Comparison of ENCODE assay signal across 1 cellular context in the genomic region with DNA sequence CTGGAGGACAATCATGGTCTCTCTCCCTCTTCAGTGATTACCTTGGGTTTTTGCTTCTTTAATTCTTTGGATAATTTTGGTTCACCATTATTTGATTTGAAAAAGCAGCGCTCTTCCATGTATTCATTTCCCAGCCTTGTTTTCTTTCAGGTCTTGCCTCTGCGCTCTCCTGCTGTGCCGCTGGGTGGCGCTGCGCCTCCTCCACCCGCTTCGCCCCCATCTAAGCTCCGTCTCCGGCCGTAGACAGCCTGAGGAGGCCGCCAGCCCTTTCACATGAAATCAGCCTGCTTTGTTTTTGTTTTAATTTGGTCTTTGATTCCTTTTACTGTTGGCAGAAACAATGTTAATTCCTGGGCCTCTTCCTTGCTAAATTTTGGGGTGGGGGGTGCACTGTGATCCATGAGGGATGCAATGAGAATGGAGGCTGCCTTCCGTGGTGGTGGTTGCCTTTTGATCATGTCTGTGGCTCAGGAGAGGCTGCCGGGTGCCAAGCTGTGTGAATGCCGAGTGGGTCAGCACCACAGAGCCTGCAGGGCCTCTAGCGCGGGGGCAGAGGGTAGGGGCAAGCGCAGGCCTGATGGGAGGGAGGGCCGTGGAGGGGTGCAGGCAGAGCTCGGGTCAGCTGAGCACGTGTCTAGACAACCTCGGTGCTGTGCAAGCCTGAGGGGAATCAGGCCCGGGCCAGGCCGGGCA.
TF ChIP-seq lines count a peak whose summit lies in the region.

No MANE protein-coding gene starts in this region.

TF ChIP-seq in GM23338, 12 proteins besides CTCF, POLR2A, EP300 and RAD21 (continued from another document):
- TF ChIP-seq, protein P1, sequence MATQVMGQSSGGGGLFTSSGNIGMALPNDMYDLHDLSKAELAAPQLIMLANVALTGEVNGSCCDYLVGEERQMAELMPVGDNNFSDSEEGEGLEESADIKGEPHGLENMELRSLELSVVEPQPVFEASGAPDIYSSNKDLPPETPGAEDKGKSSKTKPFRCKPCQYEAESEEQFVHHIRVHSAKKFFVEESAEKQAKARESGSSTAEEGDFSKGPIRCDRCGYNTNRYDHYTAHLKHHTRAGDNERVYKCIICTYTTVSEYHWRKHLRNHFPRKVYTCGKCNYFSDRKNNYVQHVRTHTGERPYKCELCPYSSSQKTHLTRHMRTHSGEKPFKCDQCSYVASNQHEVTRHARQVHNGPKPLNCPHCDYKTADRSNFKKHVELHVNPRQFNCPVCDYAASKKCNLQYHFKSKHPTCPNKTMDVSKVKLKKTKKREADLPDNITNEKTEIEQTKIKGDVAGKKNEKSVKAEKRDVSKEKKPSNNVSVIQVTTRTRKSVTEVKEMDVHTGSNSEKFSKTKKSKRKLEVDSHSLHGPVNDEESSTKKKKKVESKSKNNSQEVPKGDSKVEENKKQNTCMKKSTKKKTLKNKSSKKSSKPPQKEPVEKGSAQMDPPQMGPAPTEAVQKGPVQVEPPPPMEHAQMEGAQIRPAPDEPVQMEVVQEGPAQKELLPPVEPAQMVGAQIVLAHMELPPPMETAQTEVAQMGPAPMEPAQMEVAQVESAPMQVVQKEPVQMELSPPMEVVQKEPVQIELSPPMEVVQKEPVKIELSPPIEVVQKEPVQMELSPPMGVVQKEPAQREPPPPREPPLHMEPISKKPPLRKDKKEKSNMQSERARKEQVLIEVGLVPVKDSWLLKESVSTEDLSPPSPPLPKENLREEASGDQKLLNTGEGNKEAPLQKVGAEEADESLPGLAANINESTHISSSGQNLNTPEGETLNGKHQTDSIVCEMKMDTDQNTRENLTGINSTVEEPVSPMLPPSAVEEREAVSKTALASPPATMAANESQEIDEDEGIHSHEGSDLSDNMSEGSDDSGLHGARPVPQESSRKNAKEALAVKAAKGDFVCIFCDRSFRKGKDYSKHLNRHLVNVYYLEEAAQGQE (IDR thresholded peaks at IDR 0.05; ENCODE audit: unreplicated experiment): no peak
- TF ChIP-seq CREB1 (CRISPR knock-in tag; IDR thresholded peaks at IDR 0.05; ENCODE audit: low read depth) (no peak), JUNB (IDR thresholded peaks at IDR 0.05; ENCODE audit: unreplicated experiment) (no peak), POLR2AphosphoS5 (IDR thresholded peaks at IDR 0.05; ENCODE audit: low read depth) (no peak), NANOG (IDR thresholded peaks at IDR 0.05; ENCODE audit: borderline replicate concordance) (no peak), EZH2phosphoT487 (IDR thresholded peaks at IDR 0.05; ENCODE audit: unreplicated experiment) (no peak), ZNF331 (CRISPR knock-in tag; IDR thresholded peaks at IDR 0.05; ENCODE audit: low read depth) (no peak), STAT1 (IDR thresholded peaks at IDR 0.05; ENCODE audit: unreplicated experiment) (no peak), ZNF114 (CRISPR knock-in tag; IDR thresholded peaks at IDR 0.05) (no peak)
- TF ChIP-seq, protein P2, sequence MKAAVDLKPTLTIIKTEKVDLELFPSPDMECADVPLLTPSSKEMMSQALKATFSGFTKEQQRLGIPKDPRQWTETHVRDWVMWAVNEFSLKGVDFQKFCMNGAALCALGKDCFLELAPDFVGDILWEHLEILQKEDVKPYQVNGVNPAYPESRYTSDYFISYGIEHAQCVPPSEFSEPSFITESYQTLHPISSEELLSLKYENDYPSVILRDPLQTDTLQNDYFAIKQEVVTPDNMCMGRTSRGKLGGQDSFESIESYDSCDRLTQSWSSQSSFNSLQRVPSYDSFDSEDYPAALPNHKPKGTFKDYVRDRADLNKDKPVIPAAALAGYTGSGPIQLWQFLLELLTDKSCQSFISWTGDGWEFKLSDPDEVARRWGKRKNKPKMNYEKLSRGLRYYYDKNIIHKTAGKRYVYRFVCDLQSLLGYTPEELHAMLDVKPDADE (IDR thresholded peaks at IDR 0.05): no peak
